ENCODE assay signal across 2 cellular contexts in genomic region chr6:2816158-2816557, GRCh38.
TF ChIP-seq lines count a peak whose summit lies in the region.

No MANE protein-coding gene starts in this region.

TF ChIP-seq in HCT116, 20 proteins besides CTCF, POLR2A, EP300 and RAD21:
- TF ChIP-seq REST (IDR thresholded peaks at IDR 0.05; ENCODE audit: low read depth): no peak
- peak; percentile 68; the same call in 1 of the 2 replicates for TF ChIP-seq CBX3 (IDR thresholded peaks at IDR 0.05; ENCODE audit: low read depth)
TF ChIP-seq in HCT116: peak in this region for 1.

TF ChIP-seq in GM12878, 131 proteins besides CTCF, POLR2A, EP300 and RAD21:
- TF ChIP-seq BHLHE40 (IDR thresholded peaks at IDR 0.05; ENCODE audit: borderline replicate concordance in 1 of 2, low read depth in 2 of 2, low read length in 1 of 2) (no peak), CBX5 (IDR thresholded peaks at IDR 0.05; ENCODE audit: low read depth) (0 out of 2 replicates have a peak, but pooled peaks have one; percentile 38), ETV6 (conservative IDR thresholded peaks at IDR 0.05 in 1 of 2, IDR thresholded peaks at IDR 0.05 in 1 of 2; ENCODE audit: borderline replicate concordance in 1 of 2, low read depth in 1 of 2) (no peak)
TF ChIP-seq in GM12878: peak in this region for 1.
